In the genomic region with DNA sequence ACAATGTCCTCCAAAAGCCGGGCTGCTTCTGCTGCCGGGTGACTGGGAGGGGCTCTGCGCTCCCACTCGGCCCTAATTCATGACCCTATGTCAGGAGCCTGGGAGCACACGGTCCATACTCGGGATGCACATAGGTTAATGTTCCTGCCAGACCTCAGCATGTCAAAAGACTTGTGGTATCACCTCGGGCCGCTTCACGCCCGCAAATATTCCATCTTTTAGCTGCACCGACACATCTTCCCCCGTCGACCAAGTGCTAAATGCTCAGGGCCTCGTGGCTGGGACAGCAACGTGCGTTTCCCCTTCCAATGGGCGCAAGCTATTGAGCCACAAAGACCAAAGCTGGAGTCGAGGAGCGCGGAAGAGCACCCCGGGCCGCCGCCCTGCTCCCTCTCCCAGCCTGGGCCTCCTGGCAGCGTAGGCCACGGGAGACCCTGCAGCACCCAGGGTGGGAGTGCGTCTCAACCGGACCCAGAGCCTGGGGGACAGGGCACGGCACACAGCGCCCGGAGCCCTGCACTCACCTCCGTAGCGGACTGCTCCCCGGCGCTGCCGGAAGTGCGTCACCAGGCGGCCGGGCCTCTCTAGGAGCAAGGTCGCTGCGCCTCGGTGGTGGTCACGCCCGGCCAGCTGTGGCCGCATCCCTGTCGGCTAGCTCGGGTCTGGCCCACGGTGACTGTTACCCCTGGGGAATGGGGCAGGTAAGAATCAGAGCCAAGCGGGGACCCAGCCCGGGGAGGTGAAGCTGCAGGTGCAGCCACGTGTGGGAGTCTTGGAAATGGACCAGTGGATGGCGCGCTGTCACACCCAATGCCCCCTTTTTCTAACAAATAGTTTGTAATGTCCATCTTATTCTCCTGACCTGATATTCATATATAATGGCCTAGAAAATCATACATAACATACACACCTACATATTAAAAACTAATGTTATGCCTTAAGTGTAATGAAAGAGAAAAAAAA, we compare ENCODE assay signal across 1 cellular context.
TF ChIP-seq lines count a peak whose summit lies in the region.

Gene ZNF23 (minus strand): TSS at position 562 of the 963 bp plus-strand sequence. CDS start 5,451 bp downstream, outside the sequence.

TF ChIP-seq in WTC11, 78 proteins besides CTCF, POLR2A, EP300 and RAD21 (continued from another document and continues in another):
- TF ChIP-seq, protein P1, sequence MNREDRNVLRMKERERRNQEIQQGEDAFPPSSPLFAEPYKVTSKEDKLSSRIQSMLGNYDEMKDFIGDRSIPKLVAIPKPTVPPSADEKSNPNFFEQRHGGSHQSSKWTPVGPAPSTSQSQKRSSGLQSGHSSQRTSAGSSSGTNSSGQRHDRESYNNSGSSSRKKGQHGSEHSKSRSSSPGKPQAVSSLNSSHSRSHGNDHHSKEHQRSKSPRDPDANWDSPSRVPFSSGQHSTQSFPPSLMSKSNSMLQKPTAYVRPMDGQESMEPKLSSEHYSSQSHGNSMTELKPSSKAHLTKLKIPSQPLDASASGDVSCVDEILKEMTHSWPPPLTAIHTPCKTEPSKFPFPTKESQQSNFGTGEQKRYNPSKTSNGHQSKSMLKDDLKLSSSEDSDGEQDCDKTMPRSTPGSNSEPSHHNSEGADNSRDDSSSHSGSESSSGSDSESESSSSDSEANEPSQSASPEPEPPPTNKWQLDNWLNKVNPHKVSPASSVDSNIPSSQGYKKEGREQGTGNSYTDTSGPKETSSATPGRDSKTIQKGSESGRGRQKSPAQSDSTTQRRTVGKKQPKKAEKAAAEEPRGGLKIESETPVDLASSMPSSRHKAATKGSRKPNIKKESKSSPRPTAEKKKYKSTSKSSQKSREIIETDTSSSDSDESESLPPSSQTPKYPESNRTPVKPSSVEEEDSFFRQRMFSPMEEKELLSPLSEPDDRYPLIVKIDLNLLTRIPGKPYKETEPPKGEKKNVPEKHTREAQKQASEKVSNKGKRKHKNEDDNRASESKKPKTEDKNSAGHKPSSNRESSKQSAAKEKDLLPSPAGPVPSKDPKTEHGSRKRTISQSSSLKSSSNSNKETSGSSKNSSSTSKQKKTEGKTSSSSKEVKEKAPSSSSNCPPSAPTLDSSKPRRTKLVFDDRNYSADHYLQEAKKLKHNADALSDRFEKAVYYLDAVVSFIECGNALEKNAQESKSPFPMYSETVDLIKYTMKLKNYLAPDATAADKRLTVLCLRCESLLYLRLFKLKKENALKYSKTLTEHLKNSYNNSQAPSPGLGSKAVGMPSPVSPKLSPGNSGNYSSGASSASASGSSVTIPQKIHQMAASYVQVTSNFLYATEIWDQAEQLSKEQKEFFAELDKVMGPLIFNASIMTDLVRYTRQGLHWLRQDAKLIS (CRISPR knock-in tag; IDR thresholded peaks at IDR 0.05; ENCODE audit: borderline replicate concordance): 0 out of 2 replicates have a peak, but pooled peaks have one; percentile 59
- TF ChIP-seq ZNF232 (CRISPR knock-in tag; IDR thresholded peaks at IDR 0.05) (peak; percentile 80; the same call in 1 of the 2 replicates), TEAD4 (CRISPR knock-in tag; IDR thresholded peaks at IDR 0.05) (0 out of 2 replicates have a peak, but pooled peaks have one; percentile 51), TP53 (CRISPR knock-in tag; IDR thresholded peaks at IDR 0.05) (peak; percentile 87), GRHL2 (CRISPR knock-in tag; IDR thresholded peaks at IDR 0.05; ENCODE audit: insufficient replicate concordance, severe bottlenecking) (no peak), ATF1 (CRISPR knock-in tag; IDR thresholded peaks at IDR 0.05) (peak; percentile 86), ZBTB21 (CRISPR knock-in tag; IDR thresholded peaks at IDR 0.05; ENCODE audit: borderline replicate concordance) (peak; percentile 89), PREB (CRISPR knock-in tag; IDR thresholded peaks at IDR 0.05; ENCODE audit: borderline replicate concordance) (no peak), GABPB1 (CRISPR knock-in tag; IDR thresholded peaks at IDR 0.05) (peak; percentile 98), SP1 (CRISPR knock-in tag; conservative IDR thresholded peaks at IDR 0.05) (peak; percentile 93), CREM (CRISPR knock-in tag; IDR thresholded peaks at IDR 0.05) (peak; percentile 99), ESRRA (CRISPR knock-in tag; IDR thresholded peaks at IDR 0.05; ENCODE audit: borderline replicate concordance) (peak; percentile 82; the same call in 1 of the 2 replicates), RORB (CRISPR knock-in tag; IDR thresholded peaks at IDR 0.05) (no peak), MLX (CRISPR knock-in tag; IDR thresholded peaks at IDR 0.05) (peak; percentile 81; the same call in 1 of the 2 replicates), ZNF532 (CRISPR knock-in tag; IDR thresholded peaks at IDR 0.05; ENCODE audit: borderline replicate concordance) (no peak), ELF4 (CRISPR knock-in tag; IDR thresholded peaks at IDR 0.05; ENCODE audit: low read depth) (peak; percentile 66; the same call in 1 of the 2 replicates), SMAD3 (CRISPR knock-in tag; IDR thresholded peaks at IDR 0.05; ENCODE audit: borderline replicate concordance) (0 out of 2 replicates have a peak, but pooled peaks have one; percentile 65), HMGA2 (CRISPR knock-in tag; IDR thresholded peaks at IDR 0.05) (no peak), FOXK1 (CRISPR knock-in tag; IDR thresholded peaks at IDR 0.05) (peak; percentile 97), ZNF396 (CRISPR knock-in tag; IDR thresholded peaks at IDR 0.05; ENCODE audit: borderline replicate concordance) (no peak)
- TF ChIP-seq, protein P2, sequence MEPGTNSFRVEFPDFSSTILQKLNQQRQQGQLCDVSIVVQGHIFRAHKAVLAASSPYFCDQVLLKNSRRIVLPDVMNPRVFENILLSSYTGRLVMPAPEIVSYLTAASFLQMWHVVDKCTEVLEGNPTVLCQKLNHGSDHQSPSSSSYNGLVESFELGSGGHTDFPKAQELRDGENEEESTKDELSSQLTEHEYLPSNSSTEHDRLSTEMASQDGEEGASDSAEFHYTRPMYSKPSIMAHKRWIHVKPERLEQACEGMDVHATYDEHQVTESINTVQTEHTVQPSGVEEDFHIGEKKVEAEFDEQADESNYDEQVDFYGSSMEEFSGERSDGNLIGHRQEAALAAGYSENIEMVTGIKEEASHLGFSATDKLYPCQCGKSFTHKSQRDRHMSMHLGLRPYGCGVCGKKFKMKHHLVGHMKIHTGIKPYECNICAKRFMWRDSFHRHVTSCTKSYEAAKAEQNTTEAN (CRISPR knock-in tag; IDR thresholded peaks at IDR 0.05): peak; percentile 87; the same call in 1 of the 2 replicates
- TF ChIP-seq, protein P3, sequence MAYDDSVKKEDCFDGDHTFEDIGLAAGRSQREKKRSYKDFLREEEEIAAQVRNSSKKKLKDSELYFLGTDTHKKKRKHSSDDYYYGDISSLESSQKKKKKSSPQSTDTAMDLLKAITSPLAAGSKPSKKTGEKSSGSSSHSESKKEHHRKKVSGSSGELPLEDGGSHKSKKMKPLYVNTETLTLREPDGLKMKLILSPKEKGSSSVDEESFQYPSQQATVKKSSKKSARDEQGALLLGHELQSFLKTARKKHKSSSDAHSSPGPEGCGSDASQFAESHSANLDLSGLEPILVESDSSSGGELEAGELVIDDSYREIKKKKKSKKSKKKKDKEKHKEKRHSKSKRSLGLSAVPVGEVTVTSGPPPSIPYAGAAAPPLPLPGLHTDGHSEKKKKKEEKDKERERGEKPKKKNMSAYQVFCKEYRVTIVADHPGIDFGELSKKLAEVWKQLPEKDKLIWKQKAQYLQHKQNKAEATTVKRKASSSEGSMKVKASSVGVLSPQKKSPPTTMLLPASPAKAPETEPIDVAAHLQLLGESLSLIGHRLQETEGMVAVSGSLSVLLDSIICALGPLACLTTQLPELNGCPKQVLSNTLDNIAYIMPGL (CRISPR knock-in tag; IDR thresholded peaks at IDR 0.05): peak; percentile 89
- TF ChIP-seq, protein P4, sequence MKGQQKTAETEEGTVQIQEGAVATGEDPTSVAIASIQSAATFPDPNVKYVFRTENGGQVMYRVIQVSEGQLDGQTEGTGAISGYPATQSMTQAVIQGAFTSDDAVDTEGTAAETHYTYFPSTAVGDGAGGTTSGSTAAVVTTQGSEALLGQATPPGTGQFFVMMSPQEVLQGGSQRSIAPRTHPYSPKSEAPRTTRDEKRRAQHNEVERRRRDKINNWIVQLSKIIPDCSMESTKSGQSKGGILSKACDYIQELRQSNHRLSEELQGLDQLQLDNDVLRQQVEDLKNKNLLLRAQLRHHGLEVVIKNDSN (CRISPR knock-in tag; IDR thresholded peaks at IDR 0.05): peak; percentile 55
- TF ChIP-seq, protein P5, sequence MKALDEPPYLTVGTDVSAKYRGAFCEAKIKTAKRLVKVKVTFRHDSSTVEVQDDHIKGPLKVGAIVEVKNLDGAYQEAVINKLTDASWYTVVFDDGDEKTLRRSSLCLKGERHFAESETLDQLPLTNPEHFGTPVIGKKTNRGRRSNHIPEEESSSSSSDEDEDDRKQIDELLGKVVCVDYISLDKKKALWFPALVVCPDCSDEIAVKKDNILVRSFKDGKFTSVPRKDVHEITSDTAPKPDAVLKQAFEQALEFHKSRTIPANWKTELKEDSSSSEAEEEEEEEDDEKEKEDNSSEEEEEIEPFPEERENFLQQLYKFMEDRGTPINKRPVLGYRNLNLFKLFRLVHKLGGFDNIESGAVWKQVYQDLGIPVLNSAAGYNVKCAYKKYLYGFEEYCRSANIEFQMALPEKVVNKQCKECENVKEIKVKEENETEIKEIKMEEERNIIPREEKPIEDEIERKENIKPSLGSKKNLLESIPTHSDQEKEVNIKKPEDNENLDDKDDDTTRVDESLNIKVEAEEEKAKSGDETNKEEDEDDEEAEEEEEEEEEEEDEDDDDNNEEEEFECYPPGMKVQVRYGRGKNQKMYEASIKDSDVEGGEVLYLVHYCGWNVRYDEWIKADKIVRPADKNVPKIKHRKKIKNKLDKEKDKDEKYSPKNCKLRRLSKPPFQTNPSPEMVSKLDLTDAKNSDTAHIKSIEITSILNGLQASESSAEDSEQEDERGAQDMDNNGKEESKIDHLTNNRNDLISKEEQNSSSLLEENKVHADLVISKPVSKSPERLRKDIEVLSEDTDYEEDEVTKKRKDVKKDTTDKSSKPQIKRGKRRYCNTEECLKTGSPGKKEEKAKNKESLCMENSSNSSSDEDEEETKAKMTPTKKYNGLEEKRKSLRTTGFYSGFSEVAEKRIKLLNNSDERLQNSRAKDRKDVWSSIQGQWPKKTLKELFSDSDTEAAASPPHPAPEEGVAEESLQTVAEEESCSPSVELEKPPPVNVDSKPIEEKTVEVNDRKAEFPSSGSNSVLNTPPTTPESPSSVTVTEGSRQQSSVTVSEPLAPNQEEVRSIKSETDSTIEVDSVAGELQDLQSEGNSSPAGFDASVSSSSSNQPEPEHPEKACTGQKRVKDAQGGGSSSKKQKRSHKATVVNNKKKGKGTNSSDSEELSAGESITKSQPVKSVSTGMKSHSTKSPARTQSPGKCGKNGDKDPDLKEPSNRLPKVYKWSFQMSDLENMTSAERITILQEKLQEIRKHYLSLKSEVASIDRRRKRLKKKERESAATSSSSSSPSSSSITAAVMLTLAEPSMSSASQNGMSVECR (CRISPR knock-in tag; IDR thresholded peaks at IDR 0.05; ENCODE audit: borderline replicate concordance): peak; percentile 97
- TF ChIP-seq, protein P6, sequence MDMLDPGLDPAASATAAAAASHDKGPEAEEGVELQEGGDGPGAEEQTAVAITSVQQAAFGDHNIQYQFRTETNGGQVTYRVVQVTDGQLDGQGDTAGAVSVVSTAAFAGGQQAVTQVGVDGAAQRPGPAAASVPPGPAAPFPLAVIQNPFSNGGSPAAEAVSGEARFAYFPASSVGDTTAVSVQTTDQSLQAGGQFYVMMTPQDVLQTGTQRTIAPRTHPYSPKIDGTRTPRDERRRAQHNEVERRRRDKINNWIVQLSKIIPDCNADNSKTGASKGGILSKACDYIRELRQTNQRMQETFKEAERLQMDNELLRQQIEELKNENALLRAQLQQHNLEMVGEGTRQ (CRISPR knock-in tag; IDR thresholded peaks at IDR 0.05): peak; percentile 66; the same call in 1 of the 2 replicates
- TF ChIP-seq, protein P7, sequence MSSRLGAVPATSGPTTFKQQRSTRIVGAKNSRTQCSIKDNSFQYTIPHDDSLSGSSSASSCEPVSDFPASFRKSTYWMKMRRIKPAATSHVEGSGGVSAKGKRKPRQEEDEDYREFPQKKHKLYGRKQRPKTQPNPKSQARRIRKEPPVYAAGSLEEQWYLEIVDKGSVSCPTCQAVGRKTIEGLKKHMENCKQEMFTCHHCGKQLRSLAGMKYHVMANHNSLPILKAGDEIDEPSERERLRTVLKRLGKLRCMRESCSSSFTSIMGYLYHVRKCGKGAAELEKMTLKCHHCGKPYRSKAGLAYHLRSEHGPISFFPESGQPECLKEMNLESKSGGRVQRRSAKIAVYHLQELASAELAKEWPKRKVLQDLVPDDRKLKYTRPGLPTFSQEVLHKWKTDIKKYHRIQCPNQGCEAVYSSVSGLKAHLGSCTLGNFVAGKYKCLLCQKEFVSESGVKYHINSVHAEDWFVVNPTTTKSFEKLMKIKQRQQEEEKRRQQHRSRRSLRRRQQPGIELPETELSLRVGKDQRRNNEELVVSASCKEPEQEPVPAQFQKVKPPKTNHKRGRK (CRISPR knock-in tag; IDR thresholded peaks at IDR 0.05; ENCODE audit: borderline replicate concordance): no peak
